In genomic region chr2:109654316-109655050, GRCh38 we compare ENCODE assay signal across 25 cellular contexts. TPM values are rescaled to one million over a fixed set of nuclear protein-coding genes. Genes with fewer than 3 reads are reported as not detected.
"Had no signal": no experiment of that assay in that cellular context is flagged by ENCODE, and none has a peak within 500 bp of the region (broad histone marks: within the 10 kb centered on the region; RNA-seq: fewer than 3 reads in every experiment).

No MANE protein-coding gene starts in this region.

- H3K36me3 ChIP-seq: heart left ventricle, left ventricle myocardium inferior, pancreas, prostate gland, sigmoid colon, transverse colon, upper lobe of right lung had no signal

- H3K27ac Mint-ChIP-seq: immature natural killer cell; mesothelial cell of epicardium; naive B cell; natural killer cell; stimulated activated naive B cell treated with anti-CD40 and anti-IgM and Interleukin-4, amounts not matched to agents 10 μg/mL and 1 μg/mL and 100 μg/mL, for 72 hours; stimulated activated naive CD8-positive, alpha-beta T cell treated with anti-CD3 and anti-CD28 coated beads, Interleukin-15, Interleukin-2, amounts not matched to agents 100 ng/mL and 50 ng/mL, for 24 hours had no signal

- H3K9me3 ChIP-seq: heart left ventricle, left ventricle myocardium inferior, pancreas, prostate gland, sigmoid colon, transverse colon, upper lobe of right lung had no signal

- H3K27me3 ChIP-seq: heart left ventricle, pancreas, sigmoid colon, transverse colon, upper lobe of right lung had no signal

- H3K4me3 Mint-ChIP-seq: immature natural killer cell; mesothelial cell of epicardium; naive B cell; natural killer cell; stimulated activated naive B cell treated with anti-CD40 and anti-IgM and Interleukin-4, amounts not matched to agents 10 μg/mL and 1 μg/mL and 100 μg/mL, for 72 hours; stimulated activated naive CD8-positive, alpha-beta T cell treated with anti-CD3 and anti-CD28 coated beads, Interleukin-15, Interleukin-2, amounts not matched to agents 100 ng/mL and 50 ng/mL, for 24 hours had no signal

- H3K36me3 Mint-ChIP-seq: immature natural killer cell; mesothelial cell of epicardium; naive B cell; natural killer cell; stimulated activated naive B cell treated with anti-CD40 and anti-IgM and Interleukin-4, amounts not matched to agents 10 μg/mL and 1 μg/mL and 100 μg/mL, for 72 hours had no signal

- DNase-seq: glutamatergic neuron; heart left ventricle; hypothalamus; immature natural killer cell; kidney; left colon; left ventricle myocardium inferior; mesendoderm; naive B cell; natural killer cell; nucleus accumbens; pancreas; retina; right cardiac atrium; sigmoid colon; stimulated activated CD4-positive, alpha-beta T cell treated with anti-CD3 and anti-CD28 coated beads, Interleukin-1b, Interleukin-23, amount 100 ng/mL, for 48 hours; stimulated activated CD4-positive, alpha-beta T cell treated with anti-CD3 and anti-CD28 coated beads, Interleukin-2, amount 100 ng/mL, for 48 hours; stimulated activated naive B cell treated with anti-CD40 and anti-IgM and Interleukin-4, amounts not matched to agents 10 μg/mL and 1 μg/mL and 100 μg/mL, for 72 hours; transverse colon; upper lobe of right lung had no signal

- H3K9me3 Mint-ChIP-seq: immature natural killer cell; mesothelial cell of epicardium; natural killer cell; stimulated activated naive B cell treated with anti-CD40 and anti-IgM and Interleukin-4, amounts not matched to agents 10 μg/mL and 1 μg/mL and 100 μg/mL, for 72 hours; stimulated activated naive CD8-positive, alpha-beta T cell treated with anti-CD3 and anti-CD28 coated beads, Interleukin-15, Interleukin-2, amounts not matched to agents 100 ng/mL and 50 ng/mL, for 24 hours had no signal

- H3K4me2 ChIP-seq: smooth muscle cell had no signal

- H3K4me1 ChIP-seq: heart left ventricle, left ventricle myocardium inferior, pancreas, prostate gland, sigmoid colon, transverse colon, upper lobe of right lung had no signal

- H3K4me1 Mint-ChIP-seq: immature natural killer cell; naive B cell; natural killer cell; stimulated activated naive B cell treated with anti-CD40 and anti-IgM and Interleukin-4, amounts not matched to agents 10 μg/mL and 1 μg/mL and 100 μg/mL, for 72 hours had no signal

- H3K4me3 ChIP-seq: heart left ventricle, left ventricle myocardium inferior, lung, pancreas, prostate gland, sigmoid colon, smooth muscle cell, transverse colon, upper lobe of right lung had no signal

- H3K27ac ChIP-seq: heart left ventricle, left ventricle myocardium inferior, pancreas, prostate gland, sigmoid colon, transverse colon, upper lobe of right lung had no signal

RNA-seq across cellular contexts. Expression of gene SEPTIN10, which starts 40.7 kb away (rescaled TPM):
- polyA plus RNA-seq: immature natural killer cell had no signal
